Comparison of ENCODE assay signal across 7 cellular contexts in the genomic region with DNA sequence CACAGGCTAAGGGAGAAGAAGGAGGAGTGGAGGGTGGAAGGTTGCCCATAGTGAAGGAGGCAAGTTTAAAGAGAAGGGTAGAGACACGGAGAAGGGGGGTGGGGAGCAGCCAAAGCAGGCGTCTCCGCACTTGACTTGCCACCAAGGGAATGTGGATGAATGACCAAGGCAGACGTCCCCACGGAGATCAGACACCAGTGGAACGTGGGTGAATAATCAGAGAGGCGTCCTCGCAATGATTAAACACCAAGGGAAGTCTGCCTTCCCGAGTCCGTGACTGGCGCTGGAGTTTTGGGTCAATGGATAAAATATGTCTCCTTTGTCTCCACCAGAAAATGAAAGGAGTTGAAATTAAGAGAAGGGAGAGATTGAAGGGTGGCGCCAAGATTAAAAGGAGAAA.
A peak's percentile ranks its signal among the peaks of the same experiment; 100 is the strongest.
DNase-seq lines count a peak whose midpoint lies in the region; ATAC-seq, FAIRE-seq and TF ChIP-seq lines count a peak whose summit lies in the region.
"Not testable (repeated sequence)": the region's sequence is repeated elsewhere in the genome, so short reads cannot be mapped to it uniquely, and the experiment has no call there.

No MANE protein-coding gene starts in this region.

- not testable (repeated sequence) for FAIRE-seq in astrocyte (lab: Jason Lieb, UNC)

- H3K9me3 Mint-ChIP-seq in astrocyte (ENCODE audit: unreplicated experiment); effector memory CD8-positive, alpha-beta T cell; immature natural killer cell; naive thymus-derived CD4-positive, alpha-beta T cell; neural crest cell: not testable (repeated sequence)

- not testable (repeated sequence) for H3K4me2 ChIP-seq in astrocyte (ENCODE audit: low read length); smooth muscle cell

- H3K4me1 ChIP-seq in SJCRH30 (peaks cover 40% of the 10 kb centered on the region), astrocyte (ENCODE audit: insufficient read depth, low read length) (peaks cover 20% of the 10 kb centered on the region)
- H3K4me1 ChIP-seq in naive thymus-derived CD4-positive, alpha-beta T cell (ENCODE audit: control insufficient read depth in 2 of 2, insufficient read depth in 2 of 2, low read length in 2 of 2); smooth muscle cell (ENCODE audit: low read depth): not testable (repeated sequence)

- intact Hi-C loops in naive thymus-derived CD4-positive, alpha-beta T cell (cut with micrococcal nuclease), result not testable (repeated sequence)

- H3K79me2 ChIP-seq in astrocyte (ENCODE audit: insufficient read depth, low read length), result peaks cover 83% of the 10 kb centered on the region
- H3K79me2 ChIP-seq in smooth muscle cell (ENCODE audit: low read depth), result peaks cover 68% of the 10 kb centered on the region

- not testable (repeated sequence) for H3F3A ChIP-seq in smooth muscle cell (ENCODE audit: low read depth)

- 77% methylated on average over 12 of the region's 12 CpGs for WGBS in smooth muscle cell (ENCODE audit: low lambda C conversion rate)

- H2AFZ ChIP-seq in astrocyte (ENCODE audit: low read depth, low read length); smooth muscle cell (ENCODE audit: low read depth): not testable (repeated sequence)

- peak overlapping the region; percentile 21 for H3K27ac Mint-ChIP-seq in astrocyte (ENCODE audit: unreplicated experiment)
- peak overlapping the region; percentile 55 to 78 for H3K27ac Mint-ChIP-seq in effector memory CD8-positive, alpha-beta T cell
- H3K27ac Mint-ChIP-seq in immature natural killer cell, result peak overlapping the region in 5 of 6 donors; percentile 29 to 67 (median 63)
- peak overlapping the region in 5 of 9 donors; percentile 21 to 73 (median 68) for H3K27ac Mint-ChIP-seq in naive thymus-derived CD4-positive, alpha-beta T cell
- peak overlapping the region; percentile 9 for H3K27ac Mint-ChIP-seq in neural crest cell (ENCODE audit: unreplicated experiment)

- not testable (repeated sequence) for H3K27me3 ChIP-seq in SJCRH30; astrocyte (ENCODE audit: insufficient read depth, low read length); naive thymus-derived CD4-positive, alpha-beta T cell (ENCODE audit: control insufficient read depth in 2 of 2, insufficient read depth in 2 of 2, low read length in 2 of 2); smooth muscle cell (ENCODE audit: low read depth)

- TF ChIP-seq CTCF in astrocyte (IDR thresholded peaks at IDR 0.05; ENCODE audit: insufficient read depth, low read depth, low read length); neural crest cell (conservative IDR thresholded peaks at IDR 0.05); smooth muscle cell (IDR thresholded peaks at IDR 0.05; ENCODE audit: borderline replicate concordance, insufficient read depth, poor library complexity, severe bottlenecking): not testable (repeated sequence)

- peak overlapping the region; percentile 75; the same call in 1 of the 2 replicates for H3K27ac ChIP-seq in SJCRH30
- H3K27ac ChIP-seq in astrocyte (ENCODE audit: low read depth, low read length); naive thymus-derived CD4-positive, alpha-beta T cell (ENCODE audit: low read depth, low read length): not testable (repeated sequence)
- H3K27ac ChIP-seq in smooth muscle cell (ENCODE audit: low read depth), result peak overlapping the region; percentile 74

- POLR2A ChIA-PET in naive thymus-derived CD4-positive, alpha-beta T cell (lab: Charles Lee), result not testable (repeated sequence)

- not testable (repeated sequence) for H3K36me3 Mint-ChIP-seq in astrocyte (ENCODE audit: low read depth, unreplicated experiment); effector memory CD8-positive, alpha-beta T cell (ENCODE audit: insufficient read depth); immature natural killer cell; naive thymus-derived CD4-positive, alpha-beta T cell; neural crest cell (ENCODE audit: low read depth)

- H4K20me1 ChIP-seq in astrocyte (ENCODE audit: insufficient read depth, low read length) (peaks cover 48% of the 10 kb centered on the region), smooth muscle cell (ENCODE audit: low read depth) (peaks cover 59% of the 10 kb centered on the region)

- H3K9me3 ChIP-seq in SJCRH30 (replicated peaks); astrocyte (ENCODE audit: insufficient read depth, low read depth, low read length); naive thymus-derived CD4-positive, alpha-beta T cell (ENCODE audit: control insufficient read depth in 2 of 3, low read length in 3 of 3); smooth muscle cell (replicated peaks; ENCODE audit: low read depth): not testable (repeated sequence)

- H3K27me3 Mint-ChIP-seq in astrocyte (ENCODE audit: low read depth, unreplicated experiment); effector memory CD8-positive, alpha-beta T cell; immature natural killer cell (ENCODE audit: low read depth in 3 of 3); naive thymus-derived CD4-positive, alpha-beta T cell; neural crest cell (ENCODE audit: low read depth): not testable (repeated sequence)

- CTCF ChIA-PET in naive thymus-derived CD4-positive, alpha-beta T cell (lab: Charles Lee), result not testable (repeated sequence)

- not testable (repeated sequence) for DNase-seq in SJCRH30; astrocyte (ENCODE audit: low read depth); effector memory CD8-positive, alpha-beta T cell; immature natural killer cell; naive thymus-derived CD4-positive, alpha-beta T cell; neural crest cell (ENCODE audit: low read depth, low spot score); smooth muscle cell (lab: John Stamatoyannopoulos, UW; ENCODE audit: unreplicated experiment)

- H3K4me3 ChIP-seq in SJCRH30; astrocyte (ENCODE audit: insufficient read depth, low read depth, low read length); naive thymus-derived CD4-positive, alpha-beta T cell (ENCODE audit: low read length); smooth muscle cell: not testable (repeated sequence)

- H3K9ac ChIP-seq in astrocyte (ENCODE audit: low read length); smooth muscle cell (ENCODE audit: low read depth): not testable (repeated sequence)

- peaks cover 40% of the 10 kb centered on the region for H3K4me1 Mint-ChIP-seq in astrocyte (ENCODE audit: low read depth, unreplicated experiment)
- H3K4me1 Mint-ChIP-seq in effector memory CD8-positive, alpha-beta T cell (ENCODE audit: low read depth in 2 of 2), result peaks cover 31 to 44% of the 10 kb centered on the region in 2 donors
- H3K4me1 Mint-ChIP-seq in immature natural killer cell, result peaks cover 44 to 46% of the 10 kb centered on the region in 2 donors
- H3K4me1 Mint-ChIP-seq in naive thymus-derived CD4-positive, alpha-beta T cell, result peaks cover 0 to 44% (median 8%) of the 10 kb centered on the region in 7 donors
- H3K4me1 Mint-ChIP-seq in neural crest cell, result peaks cover 38% of the 10 kb centered on the region

- H3K36me3 ChIP-seq in SJCRH30; astrocyte (ENCODE audit: insufficient read depth, low read length); naive thymus-derived CD4-positive, alpha-beta T cell (ENCODE audit: control insufficient read depth in 2 of 3, insufficient read depth in 3 of 3, low read length in 3 of 3); smooth muscle cell (ENCODE audit: low read depth): not testable (repeated sequence)

- H3K4me3 Mint-ChIP-seq in astrocyte (ENCODE audit: unreplicated experiment); neural crest cell: not testable (repeated sequence)
- H3K4me3 Mint-ChIP-seq in effector memory CD8-positive, alpha-beta T cell, result peak overlapping the region in 1 of 2 donors; percentile 21
- H3K4me3 Mint-ChIP-seq in immature natural killer cell, result peak overlapping the region in 2 of 5 donors; percentile 4 to 41
- peak overlapping the region in 2 of 10 donors; percentile 1 to 5 for H3K4me3 Mint-ChIP-seq in naive thymus-derived CD4-positive, alpha-beta T cell

- not testable (repeated sequence) for ATAC-seq in effector memory CD8-positive, alpha-beta T cell (replicated peaks); naive thymus-derived CD4-positive, alpha-beta T cell

Comparison
In these comparisons a context has a peak if more than half of its experiments do, and no peak if none do; other contexts are left out.
1. H3K27ac Mint-ChIP-seq: peak in every context shown above with its lines; median percentile 68 in naive thymus-derived CD4-positive, alpha-beta T cell; 66 in effector memory CD8-positive, alpha-beta T cell; 63 in immature natural killer cell; 21 in astrocyte; 9 in neural crest cell.